1 cellular context compared by ENCODE assay signal in the genomic region with DNA sequence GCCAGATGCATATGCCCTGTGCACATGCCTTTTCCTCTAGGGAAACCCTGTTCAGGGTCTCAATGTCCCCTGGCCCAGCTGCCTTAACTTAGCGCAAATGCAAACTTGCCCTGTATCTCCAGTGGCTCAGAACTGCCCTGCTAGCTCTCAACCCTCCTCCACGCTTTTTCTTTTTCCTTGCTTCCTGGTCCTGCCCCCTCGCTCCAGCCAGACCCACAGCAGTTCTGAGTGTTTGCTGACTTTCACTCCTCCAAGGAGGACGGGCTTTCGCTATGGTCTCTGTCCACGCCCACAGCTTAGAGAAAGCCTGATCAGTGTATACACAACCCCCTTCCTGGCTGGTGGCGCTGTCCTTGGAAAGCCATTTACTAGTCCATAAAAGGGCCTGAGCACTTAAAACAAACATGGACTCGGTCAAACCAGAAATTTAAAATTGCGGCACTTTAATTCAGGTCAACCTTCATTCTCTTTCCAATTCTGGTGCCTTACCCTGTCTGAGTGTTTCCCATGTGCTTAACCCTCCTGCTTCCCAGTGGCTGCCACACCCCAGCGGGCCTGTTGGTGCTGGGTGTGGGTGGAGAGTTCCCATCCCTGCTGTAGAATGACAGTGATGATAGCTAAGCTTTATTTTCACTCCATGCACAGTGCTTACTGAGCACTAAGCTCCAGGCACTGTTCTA.
A peak's percentile ranks its signal among the peaks of the same experiment; 100 is the strongest.
TF ChIP-seq lines count a peak whose summit lies in the region.

No MANE protein-coding gene starts in this region.

TF ChIP-seq in HepG2, 621 proteins besides CTCF, POLR2A, EP300 and RAD21 (continued from another document and continues in another):
- TF ChIP-seq TAF1 (CRISPR knock-in tag; IDR thresholded peaks at IDR 0.05) (peak; percentile 39; the same call in 1 of the 2 replicates), MTA1 (CRISPR knock-in tag; IDR thresholded peaks at IDR 0.05; ENCODE audit: borderline replicate concordance) (0 out of 2 replicates have a peak, but pooled peaks have one; percentile 52), PHF21A (CRISPR knock-in tag; IDR thresholded peaks at IDR 0.05) (peak; percentile 41; the same call in 1 of the 2 replicates), NFYC (CRISPR knock-in tag; IDR thresholded peaks at IDR 0.05) (no peak), TARDBP (CRISPR knock-in tag; IDR thresholded peaks at IDR 0.05) (0 out of 2 replicates have a peak, but pooled peaks have one; percentile 20), FOXA3 (CRISPR knock-in tag; IDR thresholded peaks at IDR 0.05) (peak; percentile 41; the same call in 1 of the 2 replicates), LCORL (IDR thresholded peaks at IDR 0.05) (no peak), LCORL (CRISPR knock-in tag; IDR thresholded peaks at IDR 0.05) (0 out of 2 replicates have a peak, but pooled peaks have one; percentile 34), ZBTB7B (CRISPR knock-in tag; IDR thresholded peaks at IDR 0.05) (peak; percentile 35; the same call in 1 of the 2 replicates), ZNF547 (CRISPR knock-in tag; IDR thresholded peaks at IDR 0.05) (no peak), ZNF263 (CRISPR knock-in tag; IDR thresholded peaks at IDR 0.05) (peak; percentile 82), ZNF816 (CRISPR knock-in tag; IDR thresholded peaks at IDR 0.05; ENCODE audit: borderline replicate concordance) (no peak), MIER3 (CRISPR knock-in tag; IDR thresholded peaks at IDR 0.05; ENCODE audit: borderline replicate concordance) (peak; percentile 63; the same call in 1 of the 2 replicates), MED8 (CRISPR knock-in tag; IDR thresholded peaks at IDR 0.05; ENCODE audit: insufficient replicate concordance) (no peak), ZNF75D (CRISPR knock-in tag; IDR thresholded peaks at IDR 0.05; ENCODE audit: borderline replicate concordance) (no peak), ZNF607 (CRISPR knock-in tag; IDR thresholded peaks at IDR 0.05; ENCODE audit: borderline replicate concordance) (no peak), ZMYM2 (CRISPR knock-in tag; IDR thresholded peaks at IDR 0.05) (0 out of 2 replicates have a peak, but pooled peaks have one; percentile 24), ZMYM4 (CRISPR knock-in tag; IDR thresholded peaks at IDR 0.05) (0 out of 2 replicates have a peak, but pooled peaks have one; percentile 32), MIXL1 (CRISPR knock-in tag; IDR thresholded peaks at IDR 0.05) (0 out of 2 replicates have a peak, but pooled peaks have one; percentile 36), SAP130 (CRISPR knock-in tag; IDR thresholded peaks at IDR 0.05; ENCODE audit: low read depth) (peak; percentile 67), ZNF460 (CRISPR knock-in tag; IDR thresholded peaks at IDR 0.05; ENCODE audit: borderline replicate concordance) (no peak), TOPORS (CRISPR knock-in tag; IDR thresholded peaks at IDR 0.05) (no peak), ARID3A (IDR thresholded peaks at IDR 0.05; ENCODE audit: low read depth, low read length) (peak; percentile 38; the same call in 1 of the 2 replicates), ZBTB34 (CRISPR knock-in tag; IDR thresholded peaks at IDR 0.05) (no peak), ZNF644 (CRISPR knock-in tag; IDR thresholded peaks at IDR 0.05; ENCODE audit: low read depth) (0 out of 2 replicates have a peak, but pooled peaks have one; percentile 16), POLR2AphosphoS5 (IDR thresholded peaks at IDR 0.05; ENCODE audit: low read depth, low read length) (peak; percentile 47), ZFP36 (IDR thresholded peaks at IDR 0.05; ENCODE audit: borderline replicate concordance, low read depth, low read length, partially characterized antibody) (no peak), SMARCC2 (IDR thresholded peaks at IDR 0.05) (no peak), CCAR2 (optimal IDR thresholded peaks at IDR 0.05; ENCODE audit: low read depth, low read length) (no peak), ZNF850 (CRISPR knock-in tag; conservative IDR thresholded peaks at IDR 0.05) (no peak), FOXA1 (IDR thresholded peaks at IDR 0.05) (no peak), FOXA1 (CRISPR knock-in tag; IDR thresholded peaks at IDR 0.05) (peak; percentile 75), ZNF317 (CRISPR knock-in tag; IDR thresholded peaks at IDR 0.05) (peak; percentile 44; the same call in 1 of the 2 replicates), SRF (IDR thresholded peaks at IDR 0.05; ENCODE audit: low read depth, low read length) (peak; percentile 92), ZNF710 (CRISPR knock-in tag; IDR thresholded peaks at IDR 0.05; ENCODE audit: borderline replicate concordance) (peak; percentile 37; the same call in 1 of the 2 replicates), ISL2 (CRISPR knock-in tag; IDR thresholded peaks at IDR 0.05) (peak; percentile 44; the same call in 1 of the 2 replicates), CHD4 (IDR thresholded peaks at IDR 0.05; ENCODE audit: borderline replicate concordance, low read length) (no peak), ZMYM3 (CRISPR knock-in tag; IDR thresholded peaks at IDR 0.05) (no peak), PREB (CRISPR knock-in tag; IDR thresholded peaks at IDR 0.05) (no peak), POLR2G (IDR thresholded peaks at IDR 0.05; ENCODE audit: low read depth, low read length) (no peak), MED1 (CRISPR knock-in tag; IDR thresholded peaks at IDR 0.05) (peak; percentile 52; the same call in 1 of the 2 replicates), ZNF891 (CRISPR knock-in tag; IDR thresholded peaks at IDR 0.05) (no peak), ZZZ3 (CRISPR knock-in tag; IDR thresholded peaks at IDR 0.05; ENCODE audit: borderline replicate concordance) (0 out of 2 replicates have a peak, but pooled peaks have one; percentile 28), FOXC1 (CRISPR knock-in tag; IDR thresholded peaks at IDR 0.05; ENCODE audit: borderline replicate concordance) (no peak)
- TF ChIP-seq, protein P1, sequence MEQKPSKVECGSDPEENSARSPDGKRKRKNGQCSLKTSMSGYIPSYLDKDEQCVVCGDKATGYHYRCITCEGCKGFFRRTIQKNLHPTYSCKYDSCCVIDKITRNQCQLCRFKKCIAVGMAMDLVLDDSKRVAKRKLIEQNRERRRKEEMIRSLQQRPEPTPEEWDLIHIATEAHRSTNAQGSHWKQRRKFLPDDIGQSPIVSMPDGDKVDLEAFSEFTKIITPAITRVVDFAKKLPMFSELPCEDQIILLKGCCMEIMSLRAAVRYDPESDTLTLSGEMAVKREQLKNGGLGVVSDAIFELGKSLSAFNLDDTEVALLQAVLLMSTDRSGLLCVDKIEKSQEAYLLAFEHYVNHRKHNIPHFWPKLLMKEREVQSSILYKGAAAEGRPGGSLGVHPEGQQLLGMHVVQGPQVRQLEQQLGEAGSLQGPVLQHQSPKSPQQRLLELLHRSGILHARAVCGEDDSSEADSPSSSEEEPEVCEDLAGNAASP (CRISPR knock-in tag; IDR thresholded peaks at IDR 0.05; ENCODE audit: borderline replicate concordance), result no peak
- TF ChIP-seq, protein P2, sequence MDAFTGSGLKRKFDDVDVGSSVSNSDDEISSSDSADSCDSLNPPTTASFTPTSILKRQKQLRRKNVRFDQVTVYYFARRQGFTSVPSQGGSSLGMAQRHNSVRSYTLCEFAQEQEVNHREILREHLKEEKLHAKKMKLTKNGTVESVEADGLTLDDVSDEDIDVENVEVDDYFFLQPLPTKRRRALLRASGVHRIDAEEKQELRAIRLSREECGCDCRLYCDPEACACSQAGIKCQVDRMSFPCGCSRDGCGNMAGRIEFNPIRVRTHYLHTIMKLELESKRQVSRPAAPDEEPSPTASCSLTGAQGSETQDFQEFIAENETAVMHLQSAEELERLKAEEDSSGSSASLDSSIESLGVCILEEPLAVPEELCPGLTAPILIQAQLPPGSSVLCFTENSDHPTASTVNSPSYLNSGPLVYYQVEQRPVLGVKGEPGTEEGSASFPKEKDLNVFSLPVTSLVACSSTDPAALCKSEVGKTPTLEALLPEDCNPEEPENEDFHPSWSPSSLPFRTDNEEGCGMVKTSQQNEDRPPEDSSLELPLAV (CRISPR knock-in tag; conservative IDR thresholded peaks at IDR 0.05; ENCODE audit: low read depth), result no peak
- TF ChIP-seq, protein P3, sequence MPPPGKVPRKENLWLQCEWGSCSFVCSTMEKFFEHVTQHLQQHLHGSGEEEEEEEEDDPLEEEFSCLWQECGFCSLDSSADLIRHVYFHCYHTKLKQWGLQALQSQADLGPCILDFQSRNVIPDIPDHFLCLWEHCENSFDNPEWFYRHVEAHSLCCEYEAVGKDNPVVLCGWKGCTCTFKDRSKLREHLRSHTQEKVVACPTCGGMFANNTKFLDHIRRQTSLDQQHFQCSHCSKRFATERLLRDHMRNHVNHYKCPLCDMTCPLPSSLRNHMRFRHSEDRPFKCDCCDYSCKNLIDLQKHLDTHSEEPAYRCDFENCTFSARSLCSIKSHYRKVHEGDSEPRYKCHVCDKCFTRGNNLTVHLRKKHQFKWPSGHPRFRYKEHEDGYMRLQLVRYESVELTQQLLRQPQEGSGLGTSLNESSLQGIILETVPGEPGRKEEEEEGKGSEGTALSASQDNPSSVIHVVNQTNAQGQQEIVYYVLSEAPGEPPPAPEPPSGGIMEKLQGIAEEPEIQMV (CRISPR knock-in tag; IDR thresholded peaks at IDR 0.05; ENCODE audit: low read depth), result no peak
- TF ChIP-seq, protein P4, sequence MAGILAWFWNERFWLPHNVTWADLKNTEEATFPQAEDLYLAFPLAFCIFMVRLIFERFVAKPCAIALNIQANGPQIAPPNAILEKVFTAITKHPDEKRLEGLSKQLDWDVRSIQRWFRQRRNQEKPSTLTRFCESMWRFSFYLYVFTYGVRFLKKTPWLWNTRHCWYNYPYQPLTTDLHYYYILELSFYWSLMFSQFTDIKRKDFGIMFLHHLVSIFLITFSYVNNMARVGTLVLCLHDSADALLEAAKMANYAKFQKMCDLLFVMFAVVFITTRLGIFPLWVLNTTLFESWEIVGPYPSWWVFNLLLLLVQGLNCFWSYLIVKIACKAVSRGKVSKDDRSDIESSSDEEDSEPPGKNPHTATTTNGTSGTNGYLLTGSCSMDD (CRISPR knock-in tag; IDR thresholded peaks at IDR 0.05), result no peak
- TF ChIP-seq, protein P5, sequence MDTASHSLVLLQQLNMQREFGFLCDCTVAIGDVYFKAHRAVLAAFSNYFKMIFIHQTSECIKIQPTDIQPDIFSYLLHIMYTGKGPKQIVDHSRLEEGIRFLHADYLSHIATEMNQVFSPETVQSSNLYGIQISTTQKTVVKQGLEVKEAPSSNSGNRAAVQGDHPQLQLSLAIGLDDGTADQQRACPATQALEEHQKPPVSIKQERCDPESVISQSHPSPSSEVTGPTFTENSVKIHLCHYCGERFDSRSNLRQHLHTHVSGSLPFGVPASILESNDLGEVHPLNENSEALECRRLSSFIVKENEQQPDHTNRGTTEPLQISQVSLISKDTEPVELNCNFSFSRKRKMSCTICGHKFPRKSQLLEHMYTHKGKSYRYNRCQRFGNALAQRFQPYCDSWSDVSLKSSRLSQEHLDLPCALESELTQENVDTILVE (CRISPR knock-in tag; IDR thresholded peaks at IDR 0.05), result no peak
- TF ChIP-seq, protein P6, sequence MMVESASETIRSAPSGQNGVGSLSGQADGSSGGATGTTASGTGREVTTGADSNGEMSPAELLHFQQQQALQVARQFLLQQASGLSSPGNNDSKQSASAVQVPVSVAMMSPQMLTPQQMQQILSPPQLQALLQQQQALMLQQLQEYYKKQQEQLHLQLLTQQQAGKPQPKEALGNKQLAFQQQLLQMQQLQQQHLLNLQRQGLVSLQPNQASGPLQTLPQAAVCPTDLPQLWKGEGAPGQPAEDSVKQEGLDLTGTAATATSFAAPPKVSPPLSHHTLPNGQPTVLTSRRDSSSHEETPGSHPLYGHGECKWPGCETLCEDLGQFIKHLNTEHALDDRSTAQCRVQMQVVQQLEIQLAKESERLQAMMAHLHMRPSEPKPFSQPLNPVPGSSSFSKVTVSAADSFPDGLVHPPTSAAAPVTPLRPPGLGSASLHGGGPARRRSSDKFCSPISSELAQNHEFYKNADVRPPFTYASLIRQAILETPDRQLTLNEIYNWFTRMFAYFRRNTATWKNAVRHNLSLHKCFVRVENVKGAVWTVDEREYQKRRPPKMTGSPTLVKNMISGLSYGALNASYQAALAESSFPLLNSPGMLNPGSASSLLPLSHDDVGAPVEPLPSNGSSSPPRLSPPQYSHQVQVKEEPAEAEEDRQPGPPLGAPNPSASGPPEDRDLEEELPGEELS (CRISPR knock-in tag; IDR thresholded peaks at IDR 0.05), result peak; percentile 37; the same call in 1 of the 2 replicates
